33 cellular contexts compared by ENCODE assay signal in the genomic region with DNA sequence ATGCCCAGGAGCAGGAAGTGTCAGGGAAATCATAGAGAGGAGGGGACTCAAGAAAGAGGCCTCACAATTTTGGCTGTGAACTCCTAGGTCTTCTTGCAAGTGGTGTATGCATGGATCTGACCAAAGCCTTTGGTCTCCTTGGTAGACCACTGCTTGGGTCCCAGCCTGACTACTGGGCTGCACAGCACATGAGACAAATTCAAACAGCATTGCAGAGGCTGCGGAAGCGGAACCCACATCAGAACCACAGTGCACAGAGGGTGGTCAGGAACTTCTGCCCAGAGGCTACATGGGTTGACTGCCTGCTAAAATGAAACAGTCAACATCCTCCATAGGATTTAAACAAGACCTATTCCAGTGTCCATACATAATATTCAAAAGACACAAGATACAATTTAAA. TPM values are rescaled to one million over a fixed set of nuclear protein-coding genes. Genes with fewer than 3 reads are reported as not detected.
"Had no signal": no experiment of that assay in that cellular context is flagged by ENCODE, and none has a peak within 500 bp of the region (broad histone marks: within the 10 kb centered on the region; RNA-seq: fewer than 3 reads in every experiment).

No MANE protein-coding gene starts in this region.

- H3K9me3 Mint-ChIP-seq: activated CD4-positive, alpha-beta T cell treated with anti-CD3 and anti-CD28 coated beads, Interleukin-2, amount 10 ng/mL, durations not matched to agents 24 days and 14 days; activated naive CD4-positive, alpha-beta T cell treated with anti-CD3 and anti-CD28 coated beads, Interleukin-2, amount 10 ng/mL, durations not matched to agents 7 days and 5 days; activated T-cell treated with anti-CD3 and anti-CD28 coated beads, Interleukin-2, amount 50 U/mL, for 4 hours; activated T-helper 1 cell treated with anti-CD3 and anti-CD28 coated beads, Interleukin-12 subunit alpha, Interleukin-12 subunit beta, Interleukin-2, Interleukin-4 antibody, amounts not matched to agents 30 ng/mL and 10 ng/mL and 1 ng/mL, durations not matched to agents 14 hours and 24 hours and 36 hours; central memory CD8-positive, alpha-beta T cell; T-cell had no signal

- H3K27me3 Mint-ChIP-seq: activated CD4-positive, alpha-beta T cell treated with anti-CD3 and anti-CD28 coated beads, Interleukin-2, amount 10 ng/mL, durations not matched to agents 24 days and 14 days; activated naive CD4-positive, alpha-beta T cell treated with anti-CD3 and anti-CD28 coated beads, Interleukin-2, amount 10 ng/mL, durations not matched to agents 7 days and 5 days; activated naive CD8-positive, alpha-beta T cell; central memory CD8-positive, alpha-beta T cell; T-cell; T-helper 17 cell had no signal

- H3K4me3 Mint-ChIP-seq: activated CD4-positive, alpha-beta T cell treated with anti-CD3 and anti-CD28 coated beads, Interleukin-2, amount 10 ng/mL, durations not matched to agents 24 days and 14 days; activated naive CD4-positive, alpha-beta T cell treated with anti-CD3 and anti-CD28 coated beads, Interleukin-2, amount 10 ng/mL, durations not matched to agents 7 days and 5 days; activated naive CD8-positive, alpha-beta T cell; activated T-cell treated with anti-CD3 and anti-CD28 coated beads, Interleukin-2, amount 50 U/mL, for 4 hours; activated T-helper 1 cell treated with anti-CD3 and anti-CD28 coated beads, Interleukin-12 subunit alpha, Interleukin-12 subunit beta, Interleukin-2, Interleukin-4 antibody, amounts not matched to agents 30 ng/mL and 10 ng/mL and 1 ng/mL, durations not matched to agents 14 hours and 24 hours and 36 hours; central memory CD8-positive, alpha-beta T cell; T-cell; T-helper 17 cell had no signal

- H3K27me3 ChIP-seq: ascending aorta, MG63 had no signal

- H3K36me3 ChIP-seq: cardiac muscle cell had no signal

- H3K4me3 ChIP-seq: ascending aorta, cardiac muscle cell, MG63, PC-9 had no signal

- H3K27ac ChIP-seq: ascending aorta, cardiac muscle cell, PC-9, RWPE1, WERI-Rb-1 had no signal

- H3K4me2 ChIP-seq: PC-9 had no signal

- H3K4me1 Mint-ChIP-seq: activated CD4-positive, alpha-beta T cell treated with anti-CD3 and anti-CD28 coated beads, Interleukin-2, amount 10 ng/mL, durations not matched to agents 24 days and 14 days; activated naive CD4-positive, alpha-beta T cell treated with anti-CD3 and anti-CD28 coated beads, Interleukin-2, amount 10 ng/mL, durations not matched to agents 7 days and 5 days; central memory CD8-positive, alpha-beta T cell; T-cell had no signal

- H3K9me3 ChIP-seq: ascending aorta, MG63 had no signal

- DNase-seq: activated CD4-positive, alpha-beta T cell treated with anti-CD3 and anti-CD28 coated beads for 1 hour; activated CD4-positive, alpha-beta T cell treated with anti-CD3 and anti-CD28 coated beads, Interleukin-2, amount 10 ng/mL, durations not matched to agents 24 days and 14 days; activated CD4-positive, alpha-beta T cell treated with anti-CD3 and anti-CD28 coated beads, Interleukin-2, amount 50 U/mL, for 48 hours; activated CD4-positive, CD25-positive, alpha-beta regulatory T cell; activated effector memory CD4-positive, alpha-beta T cell treated with Interleukin-2 at 50 U/mL for 16 hours; activated naive CD4-positive, alpha-beta T cell treated with anti-CD3 and anti-CD28 coated beads, Interleukin-2, amount 10 ng/mL, durations not matched to agents 7 days and 5 days; activated T-cell treated with anti-CD3 and anti-CD28 coated beads, Interleukin-2, amount 50 U/mL, for 4 hours; amygdala; Karpas-422; KBM-7; MG63; NCI-H1048; NCI-H1105 treated with DMSO at 0.1 percent for 48 hours; NCI-H1436 treated with DMSO at 0.1 percent for 48 hours; NCI-H1694 treated with DMSO at 0.1 percent for 48 hours; NCI-H2029; NCI-H345; NCI-H524 treated with DMSO at 0.1 percent for 48 hours; PC-9; SIG-M5; T-cell; T-helper 17 cell; T1000; WERI-Rb-1 had no signal

- ATAC-seq: activated T-cell treated with anti-CD3 and anti-CD28 coated beads, Interleukin-2, amount 50 U/mL, for 4 hours; Right ventricle myocardium inferior; SK-N-SH treated with all-trans-retinoic acid at 6 μM for 48 hours; T-cell; T-helper 17 cell had no signal

- H3K27ac Mint-ChIP-seq: activated CD4-positive, alpha-beta T cell treated with anti-CD3 and anti-CD28 coated beads, Interleukin-2, amount 10 ng/mL, durations not matched to agents 24 days and 14 days; activated naive CD4-positive, alpha-beta T cell treated with anti-CD3 and anti-CD28 coated beads, Interleukin-2, amount 10 ng/mL, durations not matched to agents 7 days and 5 days; activated T-helper 1 cell treated with anti-CD3 and anti-CD28 coated beads, Interleukin-12 subunit alpha, Interleukin-12 subunit beta, Interleukin-2, Interleukin-4 antibody, amounts not matched to agents 30 ng/mL and 10 ng/mL and 1 ng/mL, durations not matched to agents 14 hours and 24 hours and 36 hours; T-cell had no signal

RNA-seq across cellular contexts. Expression of a gene that starts 39.4 kb away (rescaled TPM):
- total RNA-seq: OCI-LY7 had no signal
